In genomic region chr19:33377586-33378475, GRCh38 we compare ENCODE assay signal across 14 cellular contexts. TPM values are rescaled to one million over a fixed set of nuclear protein-coding genes. Genes with fewer than 3 reads are reported as not detected.
A peak's percentile ranks its signal among the peaks of the same experiment; 100 is the strongest.
DNase-seq lines count a peak whose midpoint lies in the region; FAIRE-seq and TF ChIP-seq lines count a peak whose summit lies in the region.
"Had no signal": no experiment of that assay in that cellular context is flagged by ENCODE, and none has a peak within 500 bp of the region (broad histone marks: within the 10 kb centered on the region; RNA-seq: fewer than 3 reads in every experiment).

No MANE protein-coding gene starts in this region.

- H3F3A ChIP-seq in Loucy (ENCODE audit: low read depth) (no peaks in the 10 kb centered on the region), neural progenitor cell (ENCODE audit: low read depth) (peaks cover 14% of the 10 kb centered on the region)

- CTCF ChIA-PET in endothelial cell of umbilical vein (lab: Charles Lee): interaction anchor here (0.8 to 2.1 kb wide), 8 partner anchors 11 to 390 kb away, joined by 3 to 13 read pairs (median 3); no protein-coding TSS in a partner anchor

- dilution Hi-C loops in endothelial cell of umbilical vein (cut with MboI; ENCODE audit: extremely low pct_ligation_motif_present, low sequenced_read_pairs): no loop called here

- peak; percentile 15 for FAIRE-seq in endothelial cell of umbilical vein (lab: Jason Lieb, UNC)
- no peak for FAIRE-seq in RCC 7860 (lab: Jason Lieb, UNC)

- TF ChIP-seq POLR2A in endothelial cell of umbilical vein (IDR thresholded peaks at IDR 0.05; ENCODE audit: low read depth, low read length): no peak

- H3K36me3 ChIP-seq in Loucy (ENCODE audit: insufficient read depth, low read length): peaks cover 35% of the 10 kb centered on the region
- H3K36me3 ChIP-seq in endothelial cell of umbilical vein (ENCODE audit: control insufficient read depth in 2 of 2, extremely low read depth in 1 of 2, insufficient read depth in 2 of 2, low read length in 2 of 2): peaks cover 5 to 10% of the 10 kb centered on the region in 2 experiments
- no peaks in the 10 kb centered on the region for H3K36me3 ChIP-seq in neural progenitor cell

- H4K20me1 ChIP-seq in Loucy (ENCODE audit: insufficient read depth, low read length, poor library complexity, severe bottlenecking) (peaks cover 85% of the 10 kb centered on the region), endothelial cell of umbilical vein (replicated peaks; ENCODE audit: control insufficient read depth, extremely low read depth, insufficient read depth, low read length) (peaks cover 10% of the 10 kb centered on the region), neural progenitor cell (ENCODE audit: low read depth) (peaks cover 88% of the 10 kb centered on the region)

- no peaks in the 10 kb centered on the region for H3K9me3 Mint-ChIP-seq in neural progenitor cell
- H3K9me3 Mint-ChIP-seq: nephron progenitor cell had no signal

- H2AFZ ChIP-seq in Loucy (ENCODE audit: low read length): no peak overlapping the region
- H2AFZ ChIP-seq in endothelial cell of umbilical vein (ENCODE audit: low read depth, low read length): no peak overlapping the region
- H2AFZ ChIP-seq in neural progenitor cell (replicated peaks): no peak overlapping the region

- POLR2A ChIA-PET in endothelial cell of umbilical vein (lab: Charles Lee): no interaction called here

- no peak for TF ChIP-seq CTCF in Loucy (conservative IDR thresholded peaks at IDR 0.05; ENCODE audit: low read length)
- no peak for TF ChIP-seq CTCF in endothelial cell of umbilical vein (IDR thresholded peaks at IDR 0.05; ENCODE audit: extremely low read depth in 1 of 2, insufficient read depth in 1 of 2, low read depth in 1 of 2, low read length in 2 of 2)
- TF ChIP-seq CTCF in neural progenitor cell (IDR thresholded peaks at IDR 0.05): no peak

- no peaks in the 10 kb centered on the region for H3K9me2 ChIP-seq in Loucy (replicated peaks; ENCODE audit: low read depth, low read length)

- H3K27me3 ChIP-seq in Loucy (ENCODE audit: insufficient read depth, low read length, poor library complexity, severe bottlenecking) (no peaks in the 10 kb centered on the region), endothelial cell of umbilical vein (ENCODE audit: control insufficient read depth in 2 of 2, insufficient read depth in 2 of 2, low read length in 2 of 2) (no peaks in the 10 kb centered on the region), neural progenitor cell (peaks cover 6% of the 10 kb centered on the region)
- H3K27me3 ChIP-seq: spleen had no signal

- peak overlapping the region; percentile 86 for H3K9ac ChIP-seq in Loucy (ENCODE audit: low read depth, low read length, poor library complexity, severe bottlenecking)
- peak overlapping the region; percentile 51 for H3K9ac ChIP-seq in endothelial cell of umbilical vein (replicated peaks; ENCODE audit: extremely low read depth, insufficient read depth, low read length)
- no peak overlapping the region for H3K9ac ChIP-seq in neural progenitor cell

- peak overlapping the region; percentile 90 for H3K4me2 ChIP-seq in Loucy (ENCODE audit: low read depth, low read length, poor library complexity, severe bottlenecking)
- H3K4me2 ChIP-seq in endothelial cell of umbilical vein (ENCODE audit: insufficient read depth, low read length): no peak overlapping the region
- H3K4me2 ChIP-seq in neural progenitor cell: peak overlapping the region; percentile 57

- intact Hi-C loops in endothelial cell of umbilical vein (cut with micrococcal nuclease): loop anchor here (2.0 to 10.0 kb wide), 4 partner anchors 17 to 507 kb away; partner anchors contain the start of genes CEP89 and FAAP24

- peak overlapping the region; percentile 94 for H3K27ac ChIP-seq in endothelial cell of umbilical vein (ENCODE audit: insufficient read depth, low read depth, low read length)
- H3K27ac ChIP-seq in neural progenitor cell: no peak overlapping the region

- H3K9me3 ChIP-seq in Loucy (ENCODE audit: insufficient read depth, low read depth, low read length): no peaks in the 10 kb centered on the region
- no peaks in the 10 kb centered on the region for H3K9me3 ChIP-seq in endothelial cell of umbilical vein (replicated peaks; ENCODE audit: control insufficient read depth, insufficient read depth, low read length)
- no peaks in the 10 kb centered on the region for H3K9me3 ChIP-seq in neural progenitor cell (ENCODE audit: low read depth)
- H3K9me3 ChIP-seq: spleen had no signal

- peaks cover 19% of the 10 kb centered on the region for H3K36me3 Mint-ChIP-seq in neural progenitor cell

- BruUV-seq in endothelial cell of umbilical vein (replicated peaks; lab: Mats Ljungman, UMichigan): no TSS peak

- H3K4me3 Mint-ChIP-seq in neural progenitor cell: no peak overlapping the region
- H3K4me3 Mint-ChIP-seq: nephron progenitor cell had no signal

- DNase-seq in AG08395 (ENCODE audit: low spot score): peak; percentile 54
- peak; percentile 56 for DNase-seq in endothelial cell of umbilical vein (ENCODE audit: low read depth, low spot score)
- DNase-seq in neural progenitor cell (ENCODE audit: low spot score): peak; percentile 63
- no peak for DNase-seq in inferior parietal cortex (ENCODE audit: extremely low spot score)
- no peak for DNase-seq in RCC 7860 (ENCODE audit: low spot score)
- DNase-seq in NCI-H1930 (lab: John Stamatoyannopoulos, UW): no peak
- DNase-seq in stimulated activated CD4-positive, alpha-beta T cell treated with anti-CD3 and anti-CD28 coated beads, Interleukin-2, amount 100 ng/mL, for 48 hours: no peak
- DNase-seq: activated gamma-delta T cell treated with Interleukin-2 at 50 U/mL for 16 hours, caudate nucleus, EL, NCI-H1694, nephron progenitor cell, spleen had no signal

- H3K27me3 Mint-ChIP-seq in neural progenitor cell (ENCODE audit: insufficient read depth, low read depth): no peaks in the 10 kb centered on the region

- H3K4me3 ChIP-seq in Loucy (ENCODE audit: low read length, poor library complexity, severe bottlenecking): peak overlapping the region; percentile 87
- H3K4me3 ChIP-seq in endothelial cell of umbilical vein (replicated peaks in 1 of 3; ENCODE audit: insufficient read depth in 1 of 3, low read depth in 1 of 3, low read length in 3 of 3): no peak overlapping the region
- H3K4me3 ChIP-seq in neural progenitor cell: no peak overlapping the region
- H3K4me3 ChIP-seq: spleen had no signal

- H3K4me1 Mint-ChIP-seq in neural progenitor cell: peaks cover 47% of the 10 kb centered on the region

- no peaks in the 10 kb centered on the region for H3K9me1 ChIP-seq in endothelial cell of umbilical vein (replicated peaks; ENCODE audit: control insufficient read depth, extremely low read depth, insufficient read depth, low read length)

- H3K4me1 ChIP-seq in Loucy (ENCODE audit: insufficient read depth, low read length, poor library complexity, severe bottlenecking) (peaks cover 62% of the 10 kb centered on the region), endothelial cell of umbilical vein (ENCODE audit: control insufficient read depth, extremely low read depth, insufficient read depth, low read length) (peaks cover 44% of the 10 kb centered on the region), neural progenitor cell (peaks cover 47% of the 10 kb centered on the region)

- H3K27ac Mint-ChIP-seq in neural progenitor cell: no peak overlapping the region
- H3K27ac Mint-ChIP-seq: nephron progenitor cell had no signal

- H3K79me2 ChIP-seq in Loucy (ENCODE audit: insufficient read depth, low read length) (peaks cover 89% of the 10 kb centered on the region), endothelial cell of umbilical vein (ENCODE audit: control insufficient read depth, insufficient read depth, low read length) (peaks cover 87% of the 10 kb centered on the region), neural progenitor cell (ENCODE audit: low read depth) (peaks cover 89% of the 10 kb centered on the region)

TF ChIP-seq in endothelial cell of umbilical vein, 7 proteins besides CTCF, POLR2A, EP300 and RAD21:
- TF ChIP-seq MAX (IDR thresholded peaks at IDR 0.05; ENCODE audit: insufficient read depth, insufficient read length): no peak

RNA-seq across cellular contexts. Expression of gene CEBPG, which starts 4.3 kb away (rescaled TPM):
- total RNA-seq in endothelial cell of umbilical vein (24.3 and 24.6 TPM in 2 replicates), neural progenitor cell (ENCODE audit: low replicate concordance) (40.3 and 59.3 TPM in 2 replicates)
- 7.7 and 10.2 TPM in 2 replicates for polyA plus RNA-seq in endothelial cell of umbilical vein
- polyA plus RNA-seq in endothelial cell of umbilical vein (2011; cell fraction: cytosol; rRNA removed): 13.5 and 14.1 TPM in 2 replicates
- polyA plus RNA-seq in endothelial cell of umbilical vein (2011; cell fraction: nucleus; rRNA removed): 14.6 and 19.4 TPM in 2 replicates
- 19.1 and 22.9 TPM in 2 replicates for polyA plus RNA-seq in endothelial cell of umbilical vein (2012)
- polyA minus RNA-seq in endothelial cell of umbilical vein: 14.5 and 15.0 TPM in 2 replicates
- 23.1 TPM for polyA minus RNA-seq in endothelial cell of umbilical vein (2011; cell fraction: cytosol; rRNA and poly(A)+ RNA removed)
- 13.5 and 20.3 TPM in 2 replicates for polyA minus RNA-seq in endothelial cell of umbilical vein (2011; cell fraction: nucleus; rRNA and poly(A)+ RNA removed)

Comparison
In these comparisons a context has a peak if more than half of its experiments do, and no peak if none do; other contexts are left out.
1. DNase-seq: peak in AG08395 (single experiment), endothelial cell of umbilical vein (single experiment) and neural progenitor cell (single experiment); none in inferior parietal cortex (single experiment), RCC 7860 (single experiment), NCI-H1930 (0 of 2) and stimulated activated CD4-positive, alpha-beta T cell treated with anti-CD3 and anti-CD28 coated beads, Interleukin-2, amount 100 ng/mL, for 48 hours (0 of 2).